In genomic region chr17:29147682-29148081, GRCh38 we compare ENCODE assay signal across 11 cellular contexts. TPM values are rescaled to one million over a fixed set of nuclear protein-coding genes. Genes with fewer than 3 reads are reported as not detected.
DNase-seq lines count a peak whose midpoint lies in the region; ATAC-seq and TF ChIP-seq lines count a peak whose summit lies in the region.
"Had no signal": no experiment of that assay in that cellular context is flagged by ENCODE, and none has a peak within 500 bp of the region (broad histone marks: within the 10 kb centered on the region; RNA-seq: fewer than 3 reads in every experiment).

No MANE protein-coding gene starts in this region.

- H2BK120ac ChIP-seq in H9 (ENCODE audit: low read depth, low read length, poor library complexity, severe bottlenecking) = no peak overlapping the region

- H3K14ac ChIP-seq in H9 (ENCODE audit: insufficient read depth, low read length) = no peak overlapping the region

- H4K91ac ChIP-seq in H9 (ENCODE audit: insufficient read length, low read depth, low read length) = no peak overlapping the region

- H2BK5ac ChIP-seq in H9 (ENCODE audit: insufficient read length, low read length) = no peak overlapping the region

- WGBS in H9 (ENCODE audit: extremely low coverage, insufficient read length, low lambda C conversion rate) = no CpG with 5 or more reads among the region's 4 CpGs

- no peak overlapping the region for H2BK12ac ChIP-seq in H9 (ENCODE audit: insufficient read length, low read depth, low read length)

- H3K4me1 Mint-ChIP-seq in activated CD8-positive, alpha-beta memory T cell treated with anti-CD3 and anti-CD28 coated beads, Interleukin-2, amount 10 ng/mL, durations not matched to agents 7 days and 5 days = peaks cover 60% of the 10 kb centered on the region
- peaks cover 26% of the 10 kb centered on the region for H3K4me1 Mint-ChIP-seq in T-helper 17 cell
- H3K4me1 Mint-ChIP-seq in glutamatergic neuron (ENCODE audit: low read depth, unreplicated experiment) = peaks cover 60% of the 10 kb centered on the region
- peaks cover 54 to 83% of the 10 kb centered on the region in 2 donors for H3K4me1 Mint-ChIP-seq in stimulated activated naive B cell treated with anti-CD40 and anti-IgM and Interleukin-4, amounts not matched to agents 10 μg/mL and 1 μg/mL and 100 μg/mL, for 72 hours
- H3K4me1 Mint-ChIP-seq in H9 = peaks cover 42 to 46% of the 10 kb centered on the region in 2 experiments

- H4K5ac ChIP-seq in H9 (ENCODE audit: insufficient read length, low read depth, low read length) = no peak overlapping the region

- no peak overlapping the region for H2AFZ ChIP-seq in H9 (ENCODE audit: low read length)

- H3K27ac ChIP-seq in H9 (ENCODE audit: insufficient read length, low read depth, low read length) = no peak overlapping the region

- H3K23ac ChIP-seq in H9 (ENCODE audit: insufficient read length, low read depth, low read length) = no peak overlapping the region

- H2BK15ac ChIP-seq in H9 (ENCODE audit: low read depth, low read length) = no peak overlapping the region

- no peaks in the 10 kb centered on the region for H3K9me3 Mint-ChIP-seq in activated CD8-positive, alpha-beta memory T cell treated with anti-CD3 and anti-CD28 coated beads, Interleukin-2, amount 10 ng/mL, durations not matched to agents 7 days and 5 days (ENCODE audit: low read depth)
- H3K9me3 Mint-ChIP-seq in glutamatergic neuron (ENCODE audit: unreplicated experiment) (peaks cover 20% of the 10 kb centered on the region), H9 (no peaks in the 10 kb centered on the region; a peak in 1 of 5 replicates)
- H3K9me3 Mint-ChIP-seq in stimulated activated naive B cell treated with anti-CD40 and anti-IgM and Interleukin-4, amounts not matched to agents 10 μg/mL and 1 μg/mL and 100 μg/mL, for 72 hours = no peaks in the 10 kb centered on the region

- peak overlapping the region; percentile 55 for H3K27ac Mint-ChIP-seq in activated CD8-positive, alpha-beta memory T cell treated with anti-CD3 and anti-CD28 coated beads, Interleukin-2, amount 10 ng/mL, durations not matched to agents 7 days and 5 days
- H3K27ac Mint-ChIP-seq in T-helper 17 cell = peak overlapping the region; percentile 86
- peak overlapping the region; percentile 53 for H3K27ac Mint-ChIP-seq in glutamatergic neuron (ENCODE audit: unreplicated experiment)
- no peak overlapping the region for H3K27ac Mint-ChIP-seq in stimulated activated naive B cell treated with anti-CD40 and anti-IgM and Interleukin-4, amounts not matched to agents 10 μg/mL and 1 μg/mL and 100 μg/mL, for 72 hours
- no peak overlapping the region; a peak in 3 of 7 replicates for H3K27ac Mint-ChIP-seq in H9

- TF ChIP-seq CTCF in glutamatergic neuron (IDR thresholded peaks at IDR 0.05; ENCODE audit: partially characterized antibody, unreplicated experiment) (no peak), mucosa of descending colon (IDR thresholded peaks at IDR 0.05) (no peak), H9 (conservative IDR thresholded peaks at IDR 0.05) (no peak)

- H3K9me3 ChIP-seq in T-helper 17 cell (ENCODE audit: control insufficient read depth, low read length, poor library complexity, severe bottlenecking) (no peaks in the 10 kb centered on the region), mucosa of descending colon (no peaks in the 10 kb centered on the region), H9 (ENCODE audit: control insufficient read depth, low read depth, low read length) (no peaks in the 10 kb centered on the region)
- H3K9me3 ChIP-seq: HAP-1 had no signal

- no peak overlapping the region for H3K18ac ChIP-seq in H9 (ENCODE audit: insufficient read length, low read depth, low read length)

- no peak overlapping the region for H3K4me3 ChIP-seq in mucosa of descending colon

- no peak overlapping the region for H2BK20ac ChIP-seq in H9 (ENCODE audit: low read depth, low read length, poor library complexity, severe bottlenecking)

- ATAC-seq in activated CD8-positive, alpha-beta memory T cell treated with anti-CD3 and anti-CD28 coated beads, Interleukin-2, amount 10 ng/mL, durations not matched to agents 7 days and 5 days = no peak
- ATAC-seq in T-helper 17 cell = no peak
- ATAC-seq in stimulated activated naive B cell treated with anti-CD40 and anti-IgM and Interleukin-4, amounts not matched to agents 10 μg/mL and 1 μg/mL and 100 μg/mL, for 72 hours (replicated peaks) = no peak
- ATAC-seq in mucosa of descending colon = no peak
- ATAC-seq: activated CD4-positive, CD25-positive, alpha-beta regulatory T cell treated with anti-CD3 and anti-CD28 coated beads, Interleukin-2, amount 50 U/mL, for 24 hours had no signal

- H3K79me1 ChIP-seq in H9 (ENCODE audit: insufficient read depth, low read depth, low read length, poor library complexity, severe bottlenecking) = no peaks in the 10 kb centered on the region

- peak overlapping the region; percentile 24 for H3K4me3 Mint-ChIP-seq in activated CD8-positive, alpha-beta memory T cell treated with anti-CD3 and anti-CD28 coated beads, Interleukin-2, amount 10 ng/mL, durations not matched to agents 7 days and 5 days
- H3K4me3 Mint-ChIP-seq in T-helper 17 cell = peak overlapping the region; percentile 67
- no peak overlapping the region for H3K4me3 Mint-ChIP-seq in glutamatergic neuron (ENCODE audit: unreplicated experiment)
- H3K4me3 Mint-ChIP-seq in stimulated activated naive B cell treated with anti-CD40 and anti-IgM and Interleukin-4, amounts not matched to agents 10 μg/mL and 1 μg/mL and 100 μg/mL, for 72 hours = peak overlapping the region; percentile 1 to 21
- no peak overlapping the region for H3K4me3 Mint-ChIP-seq in H9

- H3K9ac ChIP-seq in H9 (ENCODE audit: extremely low read depth, insufficient read length, low read length) = no peak overlapping the region

- H3K4me1 ChIP-seq in mucosa of descending colon (ENCODE audit: low read depth) (peaks cover 11% of the 10 kb centered on the region), H9 (ENCODE audit: insufficient read depth, low read length) (peaks cover 2% of the 10 kb centered on the region; the same call in 1 of the 2 replicates)

- peaks cover 3% of the 10 kb centered on the region for H3K36me3 Mint-ChIP-seq in activated CD8-positive, alpha-beta memory T cell treated with anti-CD3 and anti-CD28 coated beads, Interleukin-2, amount 10 ng/mL, durations not matched to agents 7 days and 5 days
- no peaks in the 10 kb centered on the region for H3K36me3 Mint-ChIP-seq in T-helper 17 cell (ENCODE audit: low read depth)
- H3K36me3 Mint-ChIP-seq in glutamatergic neuron (ENCODE audit: unreplicated experiment) = peaks cover 5% of the 10 kb centered on the region
- peaks cover 1 to 22% of the 10 kb centered on the region in 2 donors for H3K36me3 Mint-ChIP-seq in stimulated activated naive B cell treated with anti-CD40 and anti-IgM and Interleukin-4, amounts not matched to agents 10 μg/mL and 1 μg/mL and 100 μg/mL, for 72 hours
- no peaks in the 10 kb centered on the region for H3K36me3 Mint-ChIP-seq in H9 (ENCODE audit: insufficient read depth in 1 of 3, low read depth in 3 of 3)

- no peaks in the 10 kb centered on the region for H3K27me3 Mint-ChIP-seq in activated CD8-positive, alpha-beta memory T cell treated with anti-CD3 and anti-CD28 coated beads, Interleukin-2, amount 10 ng/mL, durations not matched to agents 7 days and 5 days
- H3K27me3 Mint-ChIP-seq in T-helper 17 cell (no peaks in the 10 kb centered on the region), glutamatergic neuron (ENCODE audit: unreplicated experiment) (peaks cover 21% of the 10 kb centered on the region), H9 (ENCODE audit: low read depth) (no peaks in the 10 kb centered on the region)
- H3K27me3 Mint-ChIP-seq in stimulated activated naive B cell treated with anti-CD40 and anti-IgM and Interleukin-4, amounts not matched to agents 10 μg/mL and 1 μg/mL and 100 μg/mL, for 72 hours = no peaks in the 10 kb centered on the region

- H3K79me2 ChIP-seq in H9 (ENCODE audit: insufficient read depth, low read length) = no peaks in the 10 kb centered on the region

- no peaks in the 10 kb centered on the region for H3K36me3 ChIP-seq in mucosa of descending colon (ENCODE audit: low read depth)
- H3K36me3 ChIP-seq: HAP-1 had no signal

- intact Hi-C loops in mucosa of descending colon (cut with DNase I, micrococcal nuclease) = loop anchor here in 1 of 2 donors (5.0 kb wide), 2 partner anchors 35 to 70 kb away; partner anchors contain the start of gene MYO18A

- no peak overlapping the region for H4K8ac ChIP-seq in H9 (replicated peaks; ENCODE audit: insufficient read length, low read depth, low read length)

- no peaks in the 10 kb centered on the region for H3K27me3 ChIP-seq in H9 (ENCODE audit: insufficient read depth, low read length)

- no peaks in the 10 kb centered on the region for H4K20me1 ChIP-seq in H9 (ENCODE audit: control insufficient read depth, insufficient read depth, insufficient read length)

- H3K56ac ChIP-seq in H9 (ENCODE audit: insufficient read length, low read depth, low read length) = no peak overlapping the region

- CTCF ChIA-PET in activated CD8-positive, alpha-beta memory T cell treated with anti-CD3 and anti-CD28 coated beads, Interleukin-2, amount 10 ng/mL, durations not matched to agents 7 days and 5 days (lab: Charles Lee) = interaction anchor here (0.8 to 20.5 kb wide), 19 partner anchors 10 to 470 kb away, joined by 3 to 557 read pairs (median 11); partner anchors contain the start of gene MYO18A

- no peaks in the 10 kb centered on the region for H3K23me2 ChIP-seq in H9 (ENCODE audit: insufficient read length, low read depth, low read length, poor library complexity, severe bottlenecking)

- no peak overlapping the region for H3K4ac ChIP-seq in H9 (ENCODE audit: low read depth, low read length)

- H3K4me2 ChIP-seq in H9 (ENCODE audit: insufficient read depth, insufficient read length, low read length) = no peak overlapping the region

- no peak for DNase-seq in activated CD8-positive, alpha-beta memory T cell treated with anti-CD3 and anti-CD28 coated beads, Interleukin-2, amount 10 ng/mL, durations not matched to agents 7 days and 5 days
- no peak for DNase-seq in activated CD8-positive, alpha-beta memory T cell treated with anti-CD3 and anti-CD28 coated beads, Interleukin-2, amount 50 U/mL, for 4 hours
- DNase-seq in T-helper 17 cell = no peak
- DNase-seq in glutamatergic neuron = no peak
- no peak for DNase-seq in stimulated activated naive B cell treated with anti-CD40 and anti-IgM and Interleukin-4, amounts not matched to agents 10 μg/mL and 1 μg/mL and 100 μg/mL, for 72 hours
- DNase-seq in mucosa of descending colon = no peak
- DNase-seq in NCI-H146 treated with DMSO at 0.1 percent for 48 hours (lab: John Stamatoyannopoulos, UW; ENCODE audit: unreplicated experiment) = no peak
- no peak for DNase-seq in H9
- DNase-seq: central memory CD4-positive, alpha-beta T cell had no signal

- no peak overlapping the region for H3T11ph ChIP-seq in H9 (ENCODE audit: low read length)

- no peak overlapping the region for H2AK5ac ChIP-seq in H9 (ENCODE audit: insufficient read length, low read length)

RNA-seq across cellular contexts. Expression of gene MYO18A, which starts 32.5 kb away (rescaled TPM):
- 10 to 100 TPM; 67.7 to 85.8 TPM for total RNA-seq in activated CD8-positive, alpha-beta memory T cell treated with anti-CD3 and anti-CD28 coated beads, Interleukin-2, amount 10 ng/mL, durations not matched to agents 7 days and 5 days
- total RNA-seq in T-helper 17 cell (100 to 1,000 TPM; 142 to 153 TPM), glutamatergic neuron (ENCODE audit: unreplicated experiment) (465 TPM), mucosa of descending colon (100 to 1,000 TPM in 1 of 3 donors, 10 to 100 TPM in 2; 84.9 to 111 (median 93.3) TPM), H9 (2021) (20.8 and 21.6 TPM in 2 replicates)

Comparison
In these comparisons a context has a peak if more than half of its experiments do, and no peak if none do; other contexts are left out.
1. H3K27ac Mint-ChIP-seq: peak in activated CD8-positive, alpha-beta memory T cell treated with anti-CD3 and anti-CD28 coated beads, Interleukin-2, amount 10 ng/mL, durations not matched to agents 7 days and 5 days (single experiment), T-helper 17 cell (single experiment) and glutamatergic neuron (single experiment); none in stimulated activated naive B cell treated with anti-CD40 and anti-IgM and Interleukin-4, amounts not matched to agents 10 μg/mL and 1 μg/mL and 100 μg/mL, for 72 hours (single experiment) and H9 (0 of 3).
2. H3K4me3 Mint-ChIP-seq: peak in activated CD8-positive, alpha-beta memory T cell treated with anti-CD3 and anti-CD28 coated beads, Interleukin-2, amount 10 ng/mL, durations not matched to agents 7 days and 5 days (single experiment), T-helper 17 cell (single experiment) and stimulated activated naive B cell treated with anti-CD40 and anti-IgM and Interleukin-4, amounts not matched to agents 10 μg/mL and 1 μg/mL and 100 μg/mL, for 72 hours (2 of 2); none in glutamatergic neuron (single experiment) and H9 (0 of 2).